In the genomic region with DNA sequence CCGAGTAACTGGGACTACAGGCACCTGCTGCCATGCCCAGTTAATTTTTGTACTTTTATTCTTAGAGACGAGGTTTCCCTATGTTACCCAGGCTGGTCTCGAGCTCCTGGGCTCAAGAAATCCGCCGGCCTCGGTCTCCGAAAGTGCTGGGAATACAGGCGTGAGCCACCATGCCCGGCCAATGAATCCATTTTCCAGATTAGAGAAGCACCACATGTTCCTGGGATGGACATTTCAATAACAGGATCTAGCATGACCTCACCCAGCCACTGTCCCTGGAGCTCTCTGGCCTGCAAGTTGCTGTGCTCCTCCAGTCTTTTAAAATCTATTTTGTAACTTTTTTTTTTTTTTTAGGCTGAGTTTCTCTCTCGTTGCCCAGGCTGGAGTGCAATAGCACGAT, we compare ENCODE assay signal across 10 cellular contexts. TPM values are rescaled to one million over a fixed set of nuclear protein-coding genes. Genes with fewer than 3 reads are reported as not detected.
DNase-seq lines count a peak whose midpoint lies in the region; ATAC-seq and TF ChIP-seq lines count a peak whose summit lies in the region.
"Had no signal": no experiment of that assay in that cellular context is flagged by ENCODE, and none has a peak within 500 bp of the region (broad histone marks: within the 10 kb centered on the region; RNA-seq: fewer than 3 reads in every experiment).

No MANE protein-coding gene starts in this region.

- no peak for DNase-seq in activated naive CD4-positive, alpha-beta T cell treated with Interleukin-2 at 50 U/mL for 16 hours
- DNase-seq in ecto neural progenitor cell (ENCODE audit: low spot score), result peak; percentile 37
- DNase-seq in stomach, result no peak
- DNase-seq in NCI-H2227 treated with DMSO at 0.1 percent for 48 hours (lab: John Stamatoyannopoulos, UW), result no peak
- DNase-seq in HCEC 1CT, result no peak
- DNase-seq: pancreas had no signal

- H3K27ac Mint-ChIP-seq in activated naive CD4-positive, alpha-beta T cell treated with anti-CD3 and anti-CD28 coated beads, Interleukin-2, amount 50 U/mL, for 24 hours, result peak overlapping the region; percentile 91
- peak overlapping the region; percentile 97 for H3K27ac Mint-ChIP-seq in IgD-negative memory B cell
- H3K27ac Mint-ChIP-seq: mesothelial cell of epicardium had no signal

- H3K36me3 Mint-ChIP-seq in activated naive CD4-positive, alpha-beta T cell treated with anti-CD3 and anti-CD28 coated beads, Interleukin-2, amount 50 U/mL, for 24 hours, result peaks cover 3% of the 10 kb centered on the region
- peaks cover 5% of the 10 kb centered on the region for H3K36me3 Mint-ChIP-seq in IgD-negative memory B cell
- H3K36me3 Mint-ChIP-seq: mesothelial cell of epicardium had no signal

- H3K27me3 Mint-ChIP-seq in activated naive CD4-positive, alpha-beta T cell treated with anti-CD3 and anti-CD28 coated beads, Interleukin-2, amount 50 U/mL, for 24 hours, result no peaks in the 10 kb centered on the region
- no peaks in the 10 kb centered on the region for H3K27me3 Mint-ChIP-seq in IgD-negative memory B cell

- 83 to 88% (median 85%) methylated on average over 11 of the region's 11 CpGs for WGBS in stomach, 5 donors

- H3K9me3 Mint-ChIP-seq in activated naive CD4-positive, alpha-beta T cell treated with anti-CD3 and anti-CD28 coated beads, Interleukin-2, amount 50 U/mL, for 24 hours, result no peaks in the 10 kb centered on the region
- H3K9me3 Mint-ChIP-seq in IgD-negative memory B cell, result no peaks in the 10 kb centered on the region
- H3K9me3 Mint-ChIP-seq: mesothelial cell of epicardium had no signal

- no peak for TF ChIP-seq EP300 in stomach (IDR thresholded peaks at IDR 0.05)

- H3K27ac ChIP-seq in stomach, result peak overlapping the region in 3 of 5 donors; percentile 70 to 84 (median 82)
- H3K27ac ChIP-seq: pancreas had no signal

- peaks cover 68% of the 10 kb centered on the region for H3K4me1 Mint-ChIP-seq in activated naive CD4-positive, alpha-beta T cell treated with anti-CD3 and anti-CD28 coated beads, Interleukin-2, amount 50 U/mL, for 24 hours
- peaks cover 36 to 44% (median 37%) of the 10 kb centered on the region in 3 donors for H3K4me1 Mint-ChIP-seq in IgD-negative memory B cell

- H3K4me1 ChIP-seq in stomach, result peaks cover 5 to 62% (median 35%) of the 10 kb centered on the region in 4 donors

- no peaks in the 10 kb centered on the region for H3K36me3 ChIP-seq in stomach
- H3K36me3 ChIP-seq: pancreas had no signal

- no peaks in the 10 kb centered on the region for H3K9me3 ChIP-seq in stomach
- H3K9me3 ChIP-seq: pancreas had no signal

- no peak for ATAC-seq in HG02852 (IDR thresholded peaks at IDR 0.05; ENCODE audit: unreplicated experiment)

- intact Hi-C loops in stomach (cut with DNase I; ENCODE audit: low total_unique reads), result no loop called here

- no peak for TF ChIP-seq CTCF in stomach (IDR thresholded peaks at IDR 0.05)

- TF ChIP-seq POLR2A in stomach (IDR thresholded peaks at IDR 0.05), result no peak

- peak overlapping the region in 2 of 4 donors; percentile 37 to 42 for H3K4me3 ChIP-seq in stomach

- H3K27me3 ChIP-seq in stomach, result peaks cover 0 to 14% (median 0%) of the 10 kb centered on the region in 3 donors
- H3K27me3 ChIP-seq: pancreas had no signal

- peak overlapping the region; percentile 95 for H3K4me3 Mint-ChIP-seq in activated naive CD4-positive, alpha-beta T cell treated with anti-CD3 and anti-CD28 coated beads, Interleukin-2, amount 50 U/mL, for 24 hours
- H3K4me3 Mint-ChIP-seq in IgD-negative memory B cell, result peak overlapping the region; percentile 90 to 99 (median 95)
- H3K4me3 Mint-ChIP-seq: mesothelial cell of epicardium had no signal

RNA-seq across cellular contexts. Expression of a gene that starts 2.2 kb away (rescaled TPM):
- 37.2 TPM for polyA plus RNA-seq in IgD-negative memory B cell
- total RNA-seq in stomach, result 10 to 100 TPM in 1 of 5 donors, 1 to 10 TPM in 3, under 1 TPM in 1; under 0.01 to 11.1 (median 1.7) TPM
- under 1 TPM; 0.38 to 0.81 (median 0.76) TPM for polyA plus RNA-seq in stomach

RNA-seq across cellular contexts. Expression of a gene that starts 42.2 kb away (rescaled TPM):
- polyA plus RNA-seq in IgD-negative memory B cell (11.4 TPM), stomach (1 to 10 TPM; 4.7 to 9.4 (median 8.0) TPM)
- total RNA-seq in stomach, result 10 to 100 TPM in 2 of 5 donors, 1 to 10 TPM in 3; 2.9 to 12.3 (median 4.5) TPM

Comparison
In these comparisons a context has a peak if more than half of its experiments do, and no peak if none do; other contexts are left out.
1. RNA of a gene that starts 2.2 kb away (polyA plus RNA-seq): 37.2 TPM in IgD-negative memory B cell (single experiment); 0.38 to 0.81 TPM in stomach; every median in the first group is over 10 times any median in the second.